In the genomic region with DNA sequence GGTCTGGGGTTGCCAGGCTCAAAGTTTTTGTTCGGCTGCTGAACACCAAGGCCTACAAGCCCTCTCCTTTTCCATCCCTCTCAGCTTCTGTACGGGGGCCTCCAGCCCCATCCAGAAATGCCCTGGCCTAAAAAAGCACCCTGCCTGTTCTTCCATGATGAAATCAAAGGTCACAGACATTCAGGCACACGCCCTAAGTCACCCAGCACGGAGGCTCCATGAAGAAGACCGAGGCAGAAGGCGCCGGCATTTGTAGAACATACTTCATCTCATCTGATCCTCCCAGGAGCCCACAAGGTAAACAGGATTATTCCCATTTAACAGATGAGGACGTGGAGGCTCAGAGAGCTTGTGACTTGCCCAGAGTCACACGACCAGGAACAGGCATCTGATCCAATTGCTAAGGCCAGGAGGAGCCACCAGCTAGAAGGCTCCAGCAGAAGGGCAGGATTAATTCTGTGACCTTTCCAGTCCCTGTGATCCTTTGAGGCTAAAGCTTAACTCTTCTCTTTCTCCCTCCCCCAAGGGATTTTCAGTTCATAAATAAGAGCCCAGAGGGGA, we compare ENCODE assay signal across 2 cellular contexts.
TF ChIP-seq lines count a peak whose summit lies in the region.

No MANE protein-coding gene starts in this region.

TF ChIP-seq in K562, 482 proteins besides CTCF, POLR2A, EP300 and RAD21:
- TF ChIP-seq TCF7L2 (IDR thresholded peaks at IDR 0.05; ENCODE audit: low read depth, low read length) (no peak), RBM25 (IDR thresholded peaks at IDR 0.05; ENCODE audit: low read depth, low read length, severe bottlenecking) (peak; percentile 54)

TF ChIP-seq in GM12891, 5 proteins besides CTCF, POLR2A, EP300 and RAD21:
- TF ChIP-seq PAX5 (IDR thresholded peaks at IDR 0.05; ENCODE audit: insufficient read depth, low read length, severe bottlenecking) (no peak), POU2F2 (IDR thresholded peaks at IDR 0.05; ENCODE audit: low read depth, low read length) (no peak), SPI1 (IDR thresholded peaks at IDR 0.05; ENCODE audit: low read depth, low read length) (no peak), POLR2AphosphoS5 (IDR thresholded peaks at IDR 0.05; ENCODE audit: low read depth, low read length) (no peak), TAF1 (IDR thresholded peaks at IDR 0.05; ENCODE audit: low read depth, low read length) (no peak)
TF ChIP-seq in GM12891: peak in this region for 0.
